In the genomic region with DNA sequence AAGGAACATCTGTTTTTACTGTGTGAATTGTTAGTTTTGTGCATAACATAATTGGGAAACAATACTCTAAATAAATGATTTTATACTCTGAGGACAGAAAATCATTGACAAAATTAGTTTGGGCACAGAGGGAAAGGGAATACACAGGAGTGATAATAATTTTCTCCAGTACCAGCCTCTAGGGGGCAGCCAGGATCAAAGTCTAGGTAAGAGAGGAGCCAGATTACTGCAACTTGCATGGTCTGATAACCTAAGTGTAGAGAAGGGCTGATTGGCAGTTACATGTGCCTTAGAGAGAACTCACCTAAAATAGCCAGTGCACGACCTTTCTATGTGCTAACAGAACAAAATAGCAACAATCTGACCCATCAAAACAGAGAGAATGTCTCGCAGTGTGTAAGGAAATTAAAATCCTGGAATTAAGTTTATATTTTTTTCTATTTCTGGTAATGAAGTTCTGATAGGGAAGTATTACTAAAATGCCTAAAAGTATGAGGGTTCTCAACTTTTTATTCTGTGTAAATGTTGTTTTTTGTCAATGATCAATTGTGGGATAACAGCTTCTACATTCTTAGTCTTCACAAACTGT, we compare ENCODE assay signal across 8 cellular contexts.
DNase-seq lines count a peak whose midpoint lies in the region; ATAC-seq and TF ChIP-seq lines count a peak whose summit lies in the region.

No MANE protein-coding gene starts in this region.

- no peak overlapping the region for H2AFZ ChIP-seq in SU-DHL-6 (ENCODE audit: low read depth, low read length, severe bottlenecking)

- H3K27me3 ChIP-seq in SU-DHL-6 (ENCODE audit: low read length) = no peaks in the 10 kb centered on the region

- no peak overlapping the region for H3K27ac ChIP-seq in SU-DHL-6 (ENCODE audit: low read depth, low read length)

- H3K4me3 ChIP-seq in LNCaP clone FGC (ENCODE audit: low read depth, low read length) (no peak overlapping the region), SU-DHL-6 (ENCODE audit: insufficient read depth, low read length, poor library complexity, severe bottlenecking) (no peak overlapping the region)

- no peaks in the 10 kb centered on the region for H3K79me2 ChIP-seq in SU-DHL-6 (ENCODE audit: insufficient read depth, low read length)

- TF ChIP-seq CTCF in LNCaP clone FGC (IDR thresholded peaks at IDR 0.05; ENCODE audit: control insufficient read depth, extremely low read depth, insufficient read depth) (peak; percentile 73), SU-DHL-6 (IDR thresholded peaks at IDR 0.05; ENCODE audit: insufficient read depth, low read length, poor library complexity, severe bottlenecking) (peak; percentile 76)

- in situ Hi-C loops in Caki2 (cut with HindIII; ENCODE audit: low pct_unique_long_range_greater_than_20kb, low sequenced_read_pairs) (no loop called here), T47D (cut with HindIII; ENCODE audit: low pct_unique_long_range_greater_than_20kb, low sequenced_read_pairs) (no loop called here)

- no peaks in the 10 kb centered on the region for H3K9me3 ChIP-seq in SU-DHL-6 (ENCODE audit: insufficient read depth, low read length)

- peaks cover 5% of the 10 kb centered on the region; the same call in 1 of the 2 replicates for H3F3A ChIP-seq in SU-DHL-6 (ENCODE audit: insufficient read depth)

- ATAC-seq in GM19351 (IDR thresholded peaks at IDR 0.05; ENCODE audit: unreplicated experiment) (peak; percentile 72), GM18873 (IDR thresholded peaks at IDR 0.05; ENCODE audit: low FRiP score, unreplicated experiment) (no peak)

- DNase-seq in Caki2 (ENCODE audit: low read depth) (peak; percentile 44), LNCaP clone FGC (ENCODE audit: low read depth) (no peak), T47D (ENCODE audit: low read depth in 1 of 2, low spot score in 1 of 2) (peak; percentile 8 to 61), kidney tubule cell (ENCODE audit: low spot score) (peak; percentile 57)
- peak; percentile 30 for DNase-seq in stimulated activated CD8-positive, alpha-beta memory T cell treated with anti-CD3 and anti-CD28 coated beads, Interleukin-12 subunit alpha, Interleukin-12 subunit beta, amount 100 ng/mL, for 1 hour (ENCODE audit: low read depth)

- H3K9ac ChIP-seq in SU-DHL-6 (ENCODE audit: low read length) = no peak overlapping the region

- no peaks in the 10 kb centered on the region for H3K9me2 ChIP-seq in SU-DHL-6 (replicated peaks; ENCODE audit: insufficient read depth, low read length)

- H3K4me2 ChIP-seq in SU-DHL-6 (ENCODE audit: low read depth, low read length, poor library complexity, severe bottlenecking) = no peak overlapping the region

- no peaks in the 10 kb centered on the region for H4K20me1 ChIP-seq in SU-DHL-6 (ENCODE audit: low read depth, low read length)

- no peaks in the 10 kb centered on the region for H3K36me3 ChIP-seq in SU-DHL-6 (ENCODE audit: low read length)
